1 cellular context compared by ENCODE assay signal in the genomic region with DNA sequence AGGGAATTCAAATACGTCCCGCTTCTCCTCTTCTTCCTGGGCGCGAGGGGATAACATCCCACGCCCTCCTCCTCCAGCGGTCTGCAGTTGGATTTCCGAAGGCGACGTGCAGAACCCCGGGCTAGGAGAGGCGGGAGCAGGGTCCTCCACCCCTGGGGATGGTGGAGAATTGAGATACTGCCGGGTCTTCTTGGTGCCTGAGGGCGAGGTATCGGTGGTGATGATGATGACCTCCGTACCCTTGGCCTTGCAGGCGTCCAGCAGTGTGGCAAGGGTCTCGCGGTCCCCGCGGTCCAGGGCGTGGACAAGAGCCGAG.
TF ChIP-seq lines count a peak whose summit lies in the region.

No MANE protein-coding gene starts in this region.

TF ChIP-seq in GM23338, 12 proteins besides CTCF, POLR2A, EP300 and RAD21 (continued from another document):
- TF ChIP-seq, protein P1, sequence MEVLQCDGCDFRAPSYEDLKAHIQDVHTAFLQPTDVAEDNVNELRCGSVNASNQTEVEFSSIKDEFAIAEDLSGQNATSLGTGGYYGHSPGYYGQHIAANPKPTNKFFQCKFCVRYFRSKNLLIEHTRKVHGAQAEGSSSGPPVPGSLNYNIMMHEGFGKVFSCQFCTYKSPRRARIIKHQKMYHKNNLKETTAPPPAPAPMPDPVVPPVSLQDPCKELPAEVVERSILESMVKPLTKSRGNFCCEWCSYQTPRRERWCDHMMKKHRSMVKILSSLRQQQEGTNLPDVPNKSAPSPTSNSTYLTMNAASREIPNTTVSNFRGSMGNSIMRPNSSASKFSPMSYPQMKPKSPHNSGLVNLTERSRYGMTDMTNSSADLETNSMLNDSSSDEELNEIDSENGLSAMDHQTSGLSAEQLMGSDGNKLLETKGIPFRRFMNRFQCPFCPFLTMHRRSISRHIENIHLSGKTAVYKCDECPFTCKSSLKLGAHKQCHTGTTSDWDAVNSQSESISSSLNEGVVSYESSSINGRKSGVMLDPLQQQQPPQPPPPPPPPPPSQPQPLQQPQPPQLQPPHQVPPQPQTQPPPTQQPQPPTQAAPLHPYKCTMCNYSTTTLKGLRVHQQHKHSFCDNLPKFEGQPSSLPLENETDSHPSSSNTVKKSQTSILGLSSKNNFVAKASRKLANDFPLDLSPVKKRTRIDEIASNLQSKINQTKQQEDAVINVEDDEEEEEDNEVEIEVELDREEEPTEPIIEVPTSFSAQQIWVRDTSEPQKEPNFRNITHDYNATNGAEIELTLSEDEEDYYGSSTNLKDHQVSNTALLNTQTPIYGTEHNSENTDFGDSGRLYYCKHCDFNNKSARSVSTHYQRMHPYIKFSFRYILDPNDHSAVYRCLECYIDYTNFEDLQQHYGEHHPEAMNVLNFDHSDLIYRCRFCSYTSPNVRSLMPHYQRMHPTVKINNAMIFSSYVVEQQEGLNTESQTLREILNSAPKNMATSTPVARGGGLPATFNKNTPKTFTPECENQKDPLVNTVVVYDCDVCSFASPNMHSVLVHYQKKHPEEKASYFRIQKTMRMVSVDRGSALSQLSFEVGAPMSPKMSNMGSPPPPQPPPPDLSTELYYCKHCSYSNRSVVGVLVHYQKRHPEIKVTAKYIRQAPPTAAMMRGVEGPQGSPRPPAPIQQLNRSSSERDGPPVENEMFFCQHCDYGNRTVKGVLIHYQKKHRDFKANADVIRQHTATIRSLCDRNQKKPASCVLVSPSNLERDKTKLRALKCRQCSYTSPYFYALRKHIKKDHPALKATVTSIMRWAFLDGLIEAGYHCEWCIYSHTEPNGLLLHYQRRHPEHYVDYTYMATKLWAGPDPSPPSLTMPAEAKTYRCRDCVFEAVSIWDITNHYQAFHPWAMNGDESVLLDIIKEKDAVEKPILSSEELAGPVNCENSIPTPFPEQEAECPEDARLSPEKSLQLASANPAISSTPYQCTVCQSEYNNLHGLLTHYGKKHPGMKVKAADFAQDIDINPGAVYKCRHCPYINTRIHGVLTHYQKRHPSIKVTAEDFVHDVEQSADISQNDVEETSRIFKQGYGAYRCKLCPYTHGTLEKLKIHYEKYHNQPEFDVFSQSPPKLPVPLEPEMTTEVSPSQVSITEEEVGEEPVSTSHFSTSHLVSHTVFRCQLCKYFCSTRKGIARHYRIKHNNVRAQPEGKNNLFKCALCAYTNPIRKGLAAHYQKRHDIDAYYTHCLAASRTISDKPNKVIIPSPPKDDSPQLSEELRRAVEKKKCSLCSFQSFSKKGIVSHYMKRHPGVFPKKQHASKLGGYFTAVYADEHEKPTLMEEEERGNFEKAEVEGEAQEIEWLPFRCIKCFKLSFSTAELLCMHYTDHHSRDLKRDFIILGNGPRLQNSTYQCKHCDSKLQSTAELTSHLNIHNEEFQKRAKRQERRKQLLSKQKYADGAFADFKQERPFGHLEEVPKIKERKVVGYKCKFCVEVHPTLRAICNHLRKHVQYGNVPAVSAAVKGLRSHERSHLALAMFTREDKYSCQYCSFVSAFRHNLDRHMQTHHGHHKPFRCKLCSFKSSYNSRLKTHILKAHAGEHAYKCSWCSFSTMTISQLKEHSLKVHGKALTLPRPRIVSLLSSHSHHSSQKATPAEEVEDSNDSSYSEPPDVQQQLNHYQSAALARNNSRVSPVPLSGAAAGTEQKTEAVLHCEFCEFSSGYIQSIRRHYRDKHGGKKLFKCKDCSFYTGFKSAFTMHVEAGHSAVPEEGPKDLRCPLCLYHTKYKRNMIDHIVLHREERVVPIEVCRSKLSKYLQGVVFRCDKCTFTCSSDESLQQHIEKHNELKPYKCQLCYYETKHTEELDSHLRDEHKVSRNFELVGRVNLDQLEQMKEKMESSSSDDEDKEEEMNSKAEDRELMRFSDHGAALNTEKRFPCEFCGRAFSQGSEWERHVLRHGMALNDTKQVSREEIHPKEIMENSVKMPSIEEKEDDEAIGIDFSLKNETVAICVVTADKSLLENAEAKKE (CRISPR knock-in tag; IDR thresholded peaks at IDR 0.05), result no peak
- TF ChIP-seq, protein P2, sequence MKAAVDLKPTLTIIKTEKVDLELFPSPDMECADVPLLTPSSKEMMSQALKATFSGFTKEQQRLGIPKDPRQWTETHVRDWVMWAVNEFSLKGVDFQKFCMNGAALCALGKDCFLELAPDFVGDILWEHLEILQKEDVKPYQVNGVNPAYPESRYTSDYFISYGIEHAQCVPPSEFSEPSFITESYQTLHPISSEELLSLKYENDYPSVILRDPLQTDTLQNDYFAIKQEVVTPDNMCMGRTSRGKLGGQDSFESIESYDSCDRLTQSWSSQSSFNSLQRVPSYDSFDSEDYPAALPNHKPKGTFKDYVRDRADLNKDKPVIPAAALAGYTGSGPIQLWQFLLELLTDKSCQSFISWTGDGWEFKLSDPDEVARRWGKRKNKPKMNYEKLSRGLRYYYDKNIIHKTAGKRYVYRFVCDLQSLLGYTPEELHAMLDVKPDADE (IDR thresholded peaks at IDR 0.05), result no peak
- TF ChIP-seq JUNB (IDR thresholded peaks at IDR 0.05; ENCODE audit: unreplicated experiment), result no peak
- no peak for TF ChIP-seq NANOG (IDR thresholded peaks at IDR 0.05; ENCODE audit: borderline replicate concordance)
- TF ChIP-seq EZH2phosphoT487 (IDR thresholded peaks at IDR 0.05; ENCODE audit: unreplicated experiment), result no peak
- TF ChIP-seq, protein P3, sequence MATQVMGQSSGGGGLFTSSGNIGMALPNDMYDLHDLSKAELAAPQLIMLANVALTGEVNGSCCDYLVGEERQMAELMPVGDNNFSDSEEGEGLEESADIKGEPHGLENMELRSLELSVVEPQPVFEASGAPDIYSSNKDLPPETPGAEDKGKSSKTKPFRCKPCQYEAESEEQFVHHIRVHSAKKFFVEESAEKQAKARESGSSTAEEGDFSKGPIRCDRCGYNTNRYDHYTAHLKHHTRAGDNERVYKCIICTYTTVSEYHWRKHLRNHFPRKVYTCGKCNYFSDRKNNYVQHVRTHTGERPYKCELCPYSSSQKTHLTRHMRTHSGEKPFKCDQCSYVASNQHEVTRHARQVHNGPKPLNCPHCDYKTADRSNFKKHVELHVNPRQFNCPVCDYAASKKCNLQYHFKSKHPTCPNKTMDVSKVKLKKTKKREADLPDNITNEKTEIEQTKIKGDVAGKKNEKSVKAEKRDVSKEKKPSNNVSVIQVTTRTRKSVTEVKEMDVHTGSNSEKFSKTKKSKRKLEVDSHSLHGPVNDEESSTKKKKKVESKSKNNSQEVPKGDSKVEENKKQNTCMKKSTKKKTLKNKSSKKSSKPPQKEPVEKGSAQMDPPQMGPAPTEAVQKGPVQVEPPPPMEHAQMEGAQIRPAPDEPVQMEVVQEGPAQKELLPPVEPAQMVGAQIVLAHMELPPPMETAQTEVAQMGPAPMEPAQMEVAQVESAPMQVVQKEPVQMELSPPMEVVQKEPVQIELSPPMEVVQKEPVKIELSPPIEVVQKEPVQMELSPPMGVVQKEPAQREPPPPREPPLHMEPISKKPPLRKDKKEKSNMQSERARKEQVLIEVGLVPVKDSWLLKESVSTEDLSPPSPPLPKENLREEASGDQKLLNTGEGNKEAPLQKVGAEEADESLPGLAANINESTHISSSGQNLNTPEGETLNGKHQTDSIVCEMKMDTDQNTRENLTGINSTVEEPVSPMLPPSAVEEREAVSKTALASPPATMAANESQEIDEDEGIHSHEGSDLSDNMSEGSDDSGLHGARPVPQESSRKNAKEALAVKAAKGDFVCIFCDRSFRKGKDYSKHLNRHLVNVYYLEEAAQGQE (IDR thresholded peaks at IDR 0.05; ENCODE audit: unreplicated experiment), result no peak
- no peak for TF ChIP-seq CREB1 (CRISPR knock-in tag; IDR thresholded peaks at IDR 0.05; ENCODE audit: low read depth)
